In genomic region chr19:14136509-14137281, GRCh38 we compare ENCODE assay signal across 1 cellular context.
A peak's percentile ranks its signal among the peaks of the same experiment; 100 is the strongest.
TF ChIP-seq lines count a peak whose summit lies in the region.

Gene ASF1B, minus strand, starts transcription at chr19:14136589. Its CDS starts 133 bp downstream, at chr19:14136456.

TF ChIP-seq in GM23338, 12 proteins besides CTCF, POLR2A, EP300 and RAD21:
- TF ChIP-seq CREB1 (CRISPR knock-in tag; IDR thresholded peaks at IDR 0.05; ENCODE audit: low read depth) (peak; percentile 81), EZH2phosphoT487 (IDR thresholded peaks at IDR 0.05; ENCODE audit: unreplicated experiment) (no peak), ZNF114 (CRISPR knock-in tag; IDR thresholded peaks at IDR 0.05) (no peak), POLR2AphosphoS5 (IDR thresholded peaks at IDR 0.05; ENCODE audit: low read depth) (peak; percentile 99), ETS1 (IDR thresholded peaks at IDR 0.05) (peak; percentile 60)
- TF ChIP-seq, protein P1, sequence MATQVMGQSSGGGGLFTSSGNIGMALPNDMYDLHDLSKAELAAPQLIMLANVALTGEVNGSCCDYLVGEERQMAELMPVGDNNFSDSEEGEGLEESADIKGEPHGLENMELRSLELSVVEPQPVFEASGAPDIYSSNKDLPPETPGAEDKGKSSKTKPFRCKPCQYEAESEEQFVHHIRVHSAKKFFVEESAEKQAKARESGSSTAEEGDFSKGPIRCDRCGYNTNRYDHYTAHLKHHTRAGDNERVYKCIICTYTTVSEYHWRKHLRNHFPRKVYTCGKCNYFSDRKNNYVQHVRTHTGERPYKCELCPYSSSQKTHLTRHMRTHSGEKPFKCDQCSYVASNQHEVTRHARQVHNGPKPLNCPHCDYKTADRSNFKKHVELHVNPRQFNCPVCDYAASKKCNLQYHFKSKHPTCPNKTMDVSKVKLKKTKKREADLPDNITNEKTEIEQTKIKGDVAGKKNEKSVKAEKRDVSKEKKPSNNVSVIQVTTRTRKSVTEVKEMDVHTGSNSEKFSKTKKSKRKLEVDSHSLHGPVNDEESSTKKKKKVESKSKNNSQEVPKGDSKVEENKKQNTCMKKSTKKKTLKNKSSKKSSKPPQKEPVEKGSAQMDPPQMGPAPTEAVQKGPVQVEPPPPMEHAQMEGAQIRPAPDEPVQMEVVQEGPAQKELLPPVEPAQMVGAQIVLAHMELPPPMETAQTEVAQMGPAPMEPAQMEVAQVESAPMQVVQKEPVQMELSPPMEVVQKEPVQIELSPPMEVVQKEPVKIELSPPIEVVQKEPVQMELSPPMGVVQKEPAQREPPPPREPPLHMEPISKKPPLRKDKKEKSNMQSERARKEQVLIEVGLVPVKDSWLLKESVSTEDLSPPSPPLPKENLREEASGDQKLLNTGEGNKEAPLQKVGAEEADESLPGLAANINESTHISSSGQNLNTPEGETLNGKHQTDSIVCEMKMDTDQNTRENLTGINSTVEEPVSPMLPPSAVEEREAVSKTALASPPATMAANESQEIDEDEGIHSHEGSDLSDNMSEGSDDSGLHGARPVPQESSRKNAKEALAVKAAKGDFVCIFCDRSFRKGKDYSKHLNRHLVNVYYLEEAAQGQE (IDR thresholded peaks at IDR 0.05; ENCODE audit: unreplicated experiment): no peak
